Comparison of ENCODE assay signal across 8 cellular contexts in the genomic region with DNA sequence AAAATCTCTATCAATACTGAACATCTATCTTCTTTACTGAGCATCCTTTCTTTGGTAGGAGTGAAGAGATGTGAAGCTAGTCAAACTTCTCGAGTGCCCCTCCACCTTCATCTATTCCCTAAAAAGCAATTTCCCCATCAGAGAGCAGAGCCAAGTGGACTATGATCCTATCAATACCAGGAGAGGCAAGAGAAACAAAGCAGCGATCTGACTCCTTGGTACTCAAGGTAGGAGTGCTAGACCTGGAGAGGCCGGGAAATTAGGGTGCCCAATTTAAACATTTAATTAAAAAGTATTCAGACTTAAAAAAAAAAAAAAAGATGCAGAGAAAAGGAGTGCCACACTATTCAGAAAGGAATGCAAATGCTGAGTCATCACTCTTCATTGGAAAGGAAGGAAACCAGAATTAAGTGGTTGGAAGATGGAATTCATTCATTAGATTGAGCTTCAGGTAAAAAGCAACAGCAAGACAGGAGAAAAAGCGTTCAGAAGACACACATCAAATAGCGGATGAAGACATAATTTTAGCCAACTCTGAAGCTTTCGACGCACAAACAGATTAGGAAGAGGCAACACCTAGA. TPM values are rescaled to one million over a fixed set of nuclear protein-coding genes. Genes with fewer than 3 reads are reported as not detected.
DNase-seq lines count a peak whose midpoint lies in the region; ATAC-seq and TF ChIP-seq lines count a peak whose summit lies in the region.

No MANE protein-coding gene starts in this region.

- H3K9ac ChIP-seq in HUES48 (ENCODE audit: low read depth, low read length) (peak overlapping the region; percentile 46), mesenchymal stem cell (ENCODE audit: low read length) (peak overlapping the region; percentile 97)

- ATAC-seq in body of pancreas (no peak), GM19328 (IDR thresholded peaks at IDR 0.05; ENCODE audit: unreplicated experiment) (no peak)

- no peak overlapping the region for H3K18ac ChIP-seq in mesenchymal stem cell (ENCODE audit: low read depth in 1 of 2, low read length in 2 of 2)

- CTCF ChIA-PET in HEK293T (lab: Yijun Ruan, JAX): interaction anchor here (0.6 kb wide), 1 partner anchor 188 kb away, joined by 5 read pairs; no protein-coding TSS in a partner anchor

- H3K79me1 ChIP-seq in mesenchymal stem cell (replicated peaks; ENCODE audit: low read length, poor library complexity, severe bottlenecking): peaks cover 7% of the 10 kb centered on the region

- H3K4me2 ChIP-seq in mesenchymal stem cell (ENCODE audit: low read length, poor library complexity, severe bottlenecking): peak overlapping the region; percentile 63

- peak overlapping the region; percentile 22 for H2BK120ac ChIP-seq in mesenchymal stem cell (ENCODE audit: low read depth, low read length)

- no peak overlapping the region for H4K8ac ChIP-seq in mesenchymal stem cell (ENCODE audit: low read length)

- no peak for TF ChIP-seq CTCF in body of pancreas (IDR thresholded peaks at IDR 0.05)

- intact Hi-C loops in body of pancreas (cut with DNase I) (no loop called here), head of caudate nucleus (cut with DNase I) (loop anchor here (5.0 to 10.0 kb wide), 2 partner anchors 57 to 130 kb away; partner anchors contain the start of genes BAG3 and INPP5F)

- no peak overlapping the region for H4K91ac ChIP-seq in mesenchymal stem cell (ENCODE audit: low read length)

- H3K14ac ChIP-seq in mesenchymal stem cell (ENCODE audit: low read length in 2 of 2): no peak overlapping the region

- no peak overlapping the region for H3K23ac ChIP-seq in mesenchymal stem cell (ENCODE audit: low read length in 2 of 2)

- H2AFZ ChIP-seq in mesenchymal stem cell (ENCODE audit: low read depth, low read length): no peak overlapping the region

- 10 to 12% methylated on average over 7 of the region's 7 CpGs for WGBS in body of pancreas, 2 donors
- 10% methylated on average over 5 of the region's 7 CpGs for WGBS in mesenchymal stem cell

- peak; percentile 31 for DNase-seq in AG08396 (ENCODE audit: low spot score)
- no peak for DNase-seq in body of pancreas
- DNase-seq in mesenchymal stem cell: peak; percentile 62
- no peak for DNase-seq in HEK293T (ENCODE audit: extremely low spot score)
- DNase-seq in head of caudate nucleus: no peak
- no peak for DNase-seq in HPDE6-E6E7 (ENCODE audit: extremely low spot score)

- H2BK15ac ChIP-seq in mesenchymal stem cell (ENCODE audit: low read depth, poor library complexity, severe bottlenecking): no peak overlapping the region

- no peak overlapping the region for H2AK5ac ChIP-seq in mesenchymal stem cell (ENCODE audit: low read length, severe bottlenecking)

- no peak overlapping the region for H2BK5ac ChIP-seq in mesenchymal stem cell (ENCODE audit: low read depth, low read length, poor library complexity, severe bottlenecking)

- no peak for TF ChIP-seq POLR2A in body of pancreas (IDR thresholded peaks at IDR 0.05)

- no peak overlapping the region for H2BK12ac ChIP-seq in mesenchymal stem cell (ENCODE audit: low read length in 2 of 2)

- H3K9me3 ChIP-seq in HUES48 (ENCODE audit: control insufficient read depth, insufficient read depth, low read length): no peaks in the 10 kb centered on the region
- H3K9me3 ChIP-seq in body of pancreas: no peaks in the 10 kb centered on the region
- no peaks in the 10 kb centered on the region for H3K9me3 ChIP-seq in mesenchymal stem cell (ENCODE audit: control insufficient read depth, low read length)

- H3K27ac ChIP-seq in HUES48 (ENCODE audit: low read depth, low read length) (peak overlapping the region; percentile 99), body of pancreas (peak overlapping the region; percentile 83 to 98 (median 98)), mesenchymal stem cell (ENCODE audit: low read length, poor library complexity, severe bottlenecking) (peak overlapping the region; percentile 72)

- no peak overlapping the region for H3K4ac ChIP-seq in mesenchymal stem cell (ENCODE audit: low read depth in 1 of 2, low read length in 2 of 2)

- H3K4me3 ChIP-seq in HUES48 (ENCODE audit: low read depth, low read length) (peak overlapping the region; percentile 93), body of pancreas (peak overlapping the region; percentile 81 to 88), mesenchymal stem cell (ENCODE audit: insufficient read depth in 1 of 2, low read depth in 1 of 2, low read length in 2 of 2) (peak overlapping the region in 1 of 2 experiments; percentile 97)

- no peaks in the 10 kb centered on the region for H3K27me3 ChIP-seq in HUES48 (ENCODE audit: control insufficient read depth, insufficient read depth, low read length)
- H3K27me3 ChIP-seq in body of pancreas: no peaks in the 10 kb centered on the region
- no peaks in the 10 kb centered on the region for H3K27me3 ChIP-seq in mesenchymal stem cell (ENCODE audit: control insufficient read depth in 1 of 2, insufficient read depth in 1 of 2, low read length in 2 of 2)

- H3K36me3 ChIP-seq in HUES48 (ENCODE audit: control insufficient read depth, insufficient read depth, low read length) (peaks cover 24% of the 10 kb centered on the region), body of pancreas (replicated peaks in 1 of 2; ENCODE audit: insufficient read depth in 1 of 2, low read depth in 2 of 2) (no peaks in the 10 kb centered on the region), mesenchymal stem cell (ENCODE audit: control insufficient read depth in 1 of 2, insufficient read depth in 2 of 2, low read depth in 1 of 2, low read length in 2 of 2) (peaks cover 0 to 11% of the 10 kb centered on the region in 2 experiments)

- POLR2A ChIA-PET in HEK293T (lab: Yijun Ruan, JAX): interaction anchor here (0.8 to 5.0 kb wide), 2 partner anchors 10 to 52 kb away, joined by 3 to 41 read pairs; partner anchors contain the start of gene RGS10

- H3K4me1 ChIP-seq in HUES48 (ENCODE audit: control insufficient read depth, insufficient read depth, low read length) (peaks cover 34% of the 10 kb centered on the region), body of pancreas (peaks cover 45% of the 10 kb centered on the region), mesenchymal stem cell (ENCODE audit: control insufficient read depth, insufficient read depth, low read depth, low read length) (peaks cover 3% of the 10 kb centered on the region)

TF ChIP-seq in HEK293T, 16 proteins besides CTCF, POLR2A, EP300 and RAD21:
- no peak for TF ChIP-seq FOXM1 (IDR thresholded peaks at IDR 0.05; ENCODE audit: borderline replicate concordance)
- no peak for TF ChIP-seq ARNT (IDR thresholded peaks at IDR 0.05)
- TF ChIP-seq NFRKB (IDR thresholded peaks at IDR 0.05): no peak
- no peak for TF ChIP-seq FOXK2 (IDR thresholded peaks at IDR 0.05)

RNA-seq across cellular contexts. Expression of gene TIAL1, which starts 1.5 kb away (rescaled TPM):
- total RNA-seq in body of pancreas: 10 to 100 TPM; 34.9 to 36.1 TPM
- polyA plus RNA-seq in mesenchymal stem cell (2013, experiment 1 of 2): 78.9 TPM
- 81.0 TPM for polyA plus RNA-seq in mesenchymal stem cell (2013, experiment 2 of 2)

RNA-seq across cellular contexts. Expression of gene RGS10, which starts 52.7 kb away (rescaled TPM):
- 10 to 100 TPM; 13.2 to 21.3 TPM for total RNA-seq in body of pancreas
- polyA plus RNA-seq in mesenchymal stem cell (2013, experiment 1 of 2): 310 TPM
- polyA plus RNA-seq in mesenchymal stem cell (2013, experiment 2 of 2): 307 TPM

RNA-seq across cellular contexts. Expression of gene BAG3, which starts 56.0 kb away (rescaled TPM):
- total RNA-seq in body of pancreas: 10 to 100 TPM; 11.9 to 17.5 TPM
- 66.0 TPM for polyA plus RNA-seq in mesenchymal stem cell (2013, experiment 1 of 2)
- polyA plus RNA-seq in mesenchymal stem cell (2013, experiment 2 of 2): 65.0 TPM

Comparison
In these comparisons a context has a peak if more than half of its experiments do, and no peak if none do; other contexts are left out.
1. DNase-seq: peak in AG08396 (single experiment) and mesenchymal stem cell (single experiment); none in body of pancreas (0 of 4), HEK293T (single experiment), head of caudate nucleus (0 of 42) and HPDE6-E6E7 (single experiment).
2. Peak in every context shown above with its lines, with median percentiles within 50 percentile points of each other: H3K27ac ChIP-seq.